Comparison of ENCODE assay signal across 8 cellular contexts in the genomic region with DNA sequence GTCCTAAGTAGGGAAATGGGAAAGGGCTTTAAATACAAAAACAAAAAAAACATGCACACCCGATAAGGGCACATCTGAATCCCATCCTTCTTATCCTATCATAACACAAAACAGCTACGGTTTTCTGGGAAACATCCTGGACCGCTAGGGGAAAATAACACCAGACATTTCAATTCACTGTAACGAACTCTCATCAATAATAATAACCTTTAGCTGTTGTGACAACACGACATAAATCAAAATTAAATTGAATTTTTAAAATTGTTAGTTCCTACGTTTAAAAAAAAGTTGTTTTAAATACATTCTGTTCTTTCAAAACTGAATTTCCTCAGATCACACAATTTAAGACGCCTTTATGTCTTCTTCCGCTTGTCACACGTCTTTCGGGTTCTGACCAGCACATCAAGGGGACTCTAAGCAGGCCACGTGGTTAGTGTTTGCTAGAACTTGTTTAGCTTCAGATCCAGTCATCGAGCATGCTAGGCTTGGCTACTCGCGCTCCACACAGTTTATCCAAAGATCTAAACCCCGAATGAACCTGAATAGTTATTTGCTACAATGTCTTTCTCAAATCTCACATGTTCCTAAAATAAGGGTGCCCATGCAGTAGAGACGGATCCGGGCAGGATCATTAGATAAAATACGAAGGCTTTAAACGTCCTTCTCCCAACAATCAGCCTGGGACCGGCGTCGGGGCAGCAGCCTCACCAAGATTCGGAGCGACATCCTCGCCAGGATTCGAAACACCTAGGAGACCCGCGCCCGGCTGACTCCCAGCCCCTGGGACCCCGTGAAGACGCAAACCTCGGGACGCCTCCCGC. TPM values are rescaled to one million over a fixed set of nuclear protein-coding genes. Genes with fewer than 3 reads are reported as not detected.
DNase-seq lines count a peak whose midpoint lies in the region; ATAC-seq and TF ChIP-seq lines count a peak whose summit lies in the region.

No MANE protein-coding gene starts in this region.

- ATAC-seq in GM19324 (IDR thresholded peaks at IDR 0.05; ENCODE audit: low FRiP score, unreplicated experiment) = peak; percentile 31
- ATAC-seq in activated naive CD8-positive, alpha-beta T cell treated with anti-CD3 and anti-CD28 coated beads, Interleukin-2, amount 50 U/mL, for 24 hours = peak; percentile 55

- peaks cover 21% of the 10 kb centered on the region for H3K36me3 Mint-ChIP-seq in activated naive CD8-positive, alpha-beta T cell treated with anti-CD3 and anti-CD28 coated beads, Interleukin-2, amount 50 U/mL, for 24 hours (ENCODE audit: low read depth)

- H3K27ac ChIP-seq in HL-60 (replicated peaks) = peak overlapping the region; percentile 86
- H3K27ac ChIP-seq in SJSA1 = no peak overlapping the region
- H3K27ac ChIP-seq in right atrium auricular region = peak overlapping the region; percentile 94 to 98

- no peaks in the 10 kb centered on the region for H3K27me3 Mint-ChIP-seq in activated naive CD8-positive, alpha-beta T cell treated with anti-CD3 and anti-CD28 coated beads, Interleukin-2, amount 50 U/mL, for 24 hours

- H3K4me1 ChIP-seq in BE2C (no peaks in the 10 kb centered on the region), SJSA1 (replicated peaks) (peaks cover 15% of the 10 kb centered on the region), right atrium auricular region (peaks cover 0 to 39% of the 10 kb centered on the region in 2 donors)

- no peaks in the 10 kb centered on the region for H3K36me3 ChIP-seq in BE2C
- peaks cover 5% of the 10 kb centered on the region for H3K36me3 ChIP-seq in SJSA1
- no peaks in the 10 kb centered on the region for H3K36me3 ChIP-seq in right atrium auricular region

- no peaks in the 10 kb centered on the region for H3K9me3 ChIP-seq in BE2C
- no peaks in the 10 kb centered on the region for H3K9me3 ChIP-seq in SJSA1 (replicated peaks)
- no peaks in the 10 kb centered on the region for H3K9me3 ChIP-seq in right atrium auricular region

- peak overlapping the region; percentile 99 for H3K27ac Mint-ChIP-seq in activated naive CD8-positive, alpha-beta T cell treated with anti-CD3 and anti-CD28 coated beads, Interleukin-2, amount 50 U/mL, for 24 hours

- H3K9me3 Mint-ChIP-seq in activated naive CD8-positive, alpha-beta T cell treated with anti-CD3 and anti-CD28 coated beads, Interleukin-2, amount 50 U/mL, for 24 hours = no peaks in the 10 kb centered on the region

- peak overlapping the region; percentile 100 for H3K4me3 Mint-ChIP-seq in activated naive CD8-positive, alpha-beta T cell treated with anti-CD3 and anti-CD28 coated beads, Interleukin-2, amount 50 U/mL, for 24 hours

- H3K4me1 Mint-ChIP-seq in activated naive CD8-positive, alpha-beta T cell treated with anti-CD3 and anti-CD28 coated beads, Interleukin-2, amount 50 U/mL, for 24 hours = peaks cover 47% of the 10 kb centered on the region

- H3K27me3 ChIP-seq in BE2C = no peaks in the 10 kb centered on the region
- H3K27me3 ChIP-seq in HL-60 (ENCODE audit: insufficient read depth, poor library complexity, severe bottlenecking) = no peaks in the 10 kb centered on the region
- H3K27me3 ChIP-seq in SJSA1 (replicated peaks) = no peaks in the 10 kb centered on the region
- no peaks in the 10 kb centered on the region for H3K27me3 ChIP-seq in right atrium auricular region

- H3K4me3 ChIP-seq in BE2C (ENCODE audit: low read depth, low read length) = peak overlapping the region; percentile 92
- peak overlapping the region; percentile 98 for H3K4me3 ChIP-seq in HL-60 (replicated peaks; ENCODE audit: insufficient read depth, low read length)
- H3K4me3 ChIP-seq in SJSA1 = peak overlapping the region; percentile 91
- H3K4me3 ChIP-seq in right atrium auricular region = peak overlapping the region; percentile 95 to 99

- TF ChIP-seq CTCF in BE2C (IDR thresholded peaks at IDR 0.05; ENCODE audit: low read depth, low read length) = peak; percentile 20
- TF ChIP-seq CTCF in HL-60 (IDR thresholded peaks at IDR 0.05; ENCODE audit: insufficient read depth, low read length) = no peak
- no peak for TF ChIP-seq CTCF in right atrium auricular region (IDR thresholded peaks at IDR 0.05)

- peak; percentile 39 for DNase-seq in BE2C
- DNase-seq in HL-60 (ENCODE audit: low read depth in 1 of 2, low spot score in 1 of 2) = peak; percentile 55 to 70
- peak in 1 of 2 experiments; percentile 39 for DNase-seq in SJSA1 (ENCODE audit: low read depth in 1 of 2, low spot score in 2 of 2)
- DNase-seq in activated naive CD8-positive, alpha-beta T cell treated with anti-CD3 and anti-CD28 coated beads, Interleukin-2, amount 50 U/mL, for 24 hours = peak; percentile 39
- DNase-seq in right atrium auricular region (ENCODE audit: low spot score) = no peak
- DNase-seq in putamen (ENCODE audit: low spot score) = peak; percentile 53
- DNase-seq in D341Med (ENCODE audit: low spot score) = no peak

RNA-seq across cellular contexts. Expression of gene IKZF5, which starts 0.8 kb away (rescaled TPM):
- polyA plus RNA-seq in BE2C (2012; ENCODE audit: insufficient read depth, insufficient read length, low read depth) = 6.9 TPM
- 1.0 and 4.4 TPM in 2 replicates for total RNA-seq in SJSA1 (2014; rRNA removed; shearing (Covaris generic))
- total RNA-seq in right atrium auricular region = 1 to 10 TPM; 5.0 to 7.9 TPM

RNA-seq across cellular contexts. Expression of gene ACADSB, which starts 1.0 kb away (rescaled TPM):
- 3.4 TPM for polyA plus RNA-seq in BE2C (2012; ENCODE audit: insufficient read depth, insufficient read length, low read depth)
- 7.9 and 10.3 TPM in 2 replicates for total RNA-seq in SJSA1 (2014; rRNA removed; shearing (Covaris generic))
- 10 to 100 TPM; 17.7 to 41.1 TPM for total RNA-seq in right atrium auricular region

RNA-seq across cellular contexts. Expression of gene PSTK, which starts 27.6 kb away (rescaled TPM):
- polyA plus RNA-seq in BE2C (2012; ENCODE audit: insufficient read depth, insufficient read length, low read depth) = 14.9 TPM
- 6.2 and 11.2 TPM in 2 replicates for total RNA-seq in SJSA1 (2014; rRNA removed; shearing (Covaris generic))
- 1 to 10 TPM; 3.0 to 5.9 TPM for total RNA-seq in right atrium auricular region

RNA-seq across cellular contexts. Expression of gene C10orf88, which starts 53.7 kb away (rescaled TPM):
- polyA plus RNA-seq in BE2C (2012; ENCODE audit: insufficient read depth, insufficient read length, low read depth) = 14.4 TPM
- total RNA-seq in SJSA1 (2014; rRNA removed; shearing (Covaris generic)) = 11.9 and 12.6 TPM in 2 replicates
- 1 to 10 TPM; 4.1 to 4.4 TPM for total RNA-seq in right atrium auricular region

Comparison
In these comparisons a context has a peak if more than half of its experiments do, and no peak if none do; other contexts are left out.
1. DNase-seq: peak in BE2C (single experiment), HL-60 (2 of 2), activated naive CD8-positive, alpha-beta T cell treated with anti-CD3 and anti-CD28 coated beads, Interleukin-2, amount 50 U/mL, for 24 hours (single experiment) and putamen (single experiment); none in right atrium auricular region (single experiment) and D341Med (single experiment).
2. Peak in every context shown above with its lines, with median percentiles within 50 percentile points of each other: H3K4me3 ChIP-seq.